Comparison of ENCODE assay signal across 1 cellular context in the genomic region with DNA sequence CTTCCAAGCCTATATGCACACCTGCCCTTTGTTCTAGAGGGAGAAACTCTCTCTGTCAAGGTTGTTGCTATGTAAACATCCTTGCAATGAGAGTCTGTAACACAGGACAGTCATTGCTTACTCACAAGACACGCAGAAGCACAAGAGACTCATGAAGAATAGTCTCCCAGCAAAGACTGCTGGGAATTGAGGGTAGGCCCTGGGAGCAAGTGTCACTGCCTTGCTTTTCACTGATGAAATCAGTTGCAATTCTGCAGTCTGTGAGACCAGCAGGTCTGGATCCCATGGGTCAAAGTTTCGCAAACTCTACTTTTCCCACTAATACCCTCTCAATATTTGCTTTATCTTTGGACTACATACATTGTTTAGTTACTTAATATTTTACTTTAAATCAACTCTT.
TF ChIP-seq lines count a peak whose summit lies in the region.

No MANE protein-coding gene starts in this region.

TF ChIP-seq in HepG2, 621 proteins besides CTCF, POLR2A, EP300 and RAD21 (continued from another document and continues in another):
- TF ChIP-seq ZFP37 (CRISPR knock-in tag; IDR thresholded peaks at IDR 0.05; ENCODE audit: borderline replicate concordance): no peak
- TF ChIP-seq, protein P1, sequence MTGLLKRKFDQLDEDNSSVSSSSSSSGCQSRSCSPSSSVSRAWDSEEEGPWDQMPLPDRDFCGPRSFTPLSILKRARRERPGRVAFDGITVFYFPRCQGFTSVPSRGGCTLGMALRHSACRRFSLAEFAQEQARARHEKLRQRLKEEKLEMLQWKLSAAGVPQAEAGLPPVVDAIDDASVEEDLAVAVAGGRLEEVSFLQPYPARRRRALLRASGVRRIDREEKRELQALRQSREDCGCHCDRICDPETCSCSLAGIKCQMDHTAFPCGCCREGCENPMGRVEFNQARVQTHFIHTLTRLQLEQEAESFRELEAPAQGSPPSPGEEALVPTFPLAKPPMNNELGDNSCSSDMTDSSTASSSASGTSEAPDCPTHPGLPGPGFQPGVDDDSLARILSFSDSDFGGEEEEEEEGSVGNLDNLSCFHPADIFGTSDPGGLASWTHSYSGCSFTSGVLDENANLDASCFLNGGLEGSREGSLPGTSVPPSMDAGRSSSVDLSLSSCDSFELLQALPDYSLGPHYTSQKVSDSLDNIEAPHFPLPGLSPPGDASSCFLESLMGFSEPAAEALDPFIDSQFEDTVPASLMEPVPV (CRISPR knock-in tag; IDR thresholded peaks at IDR 0.05): no peak
- no peak for TF ChIP-seq FOXA1 (IDR thresholded peaks at IDR 0.05)
- peak; percentile 57; the same call in 1 of the 2 replicates for TF ChIP-seq FOXA1 (CRISPR knock-in tag; IDR thresholded peaks at IDR 0.05)
- TF ChIP-seq, protein P2, sequence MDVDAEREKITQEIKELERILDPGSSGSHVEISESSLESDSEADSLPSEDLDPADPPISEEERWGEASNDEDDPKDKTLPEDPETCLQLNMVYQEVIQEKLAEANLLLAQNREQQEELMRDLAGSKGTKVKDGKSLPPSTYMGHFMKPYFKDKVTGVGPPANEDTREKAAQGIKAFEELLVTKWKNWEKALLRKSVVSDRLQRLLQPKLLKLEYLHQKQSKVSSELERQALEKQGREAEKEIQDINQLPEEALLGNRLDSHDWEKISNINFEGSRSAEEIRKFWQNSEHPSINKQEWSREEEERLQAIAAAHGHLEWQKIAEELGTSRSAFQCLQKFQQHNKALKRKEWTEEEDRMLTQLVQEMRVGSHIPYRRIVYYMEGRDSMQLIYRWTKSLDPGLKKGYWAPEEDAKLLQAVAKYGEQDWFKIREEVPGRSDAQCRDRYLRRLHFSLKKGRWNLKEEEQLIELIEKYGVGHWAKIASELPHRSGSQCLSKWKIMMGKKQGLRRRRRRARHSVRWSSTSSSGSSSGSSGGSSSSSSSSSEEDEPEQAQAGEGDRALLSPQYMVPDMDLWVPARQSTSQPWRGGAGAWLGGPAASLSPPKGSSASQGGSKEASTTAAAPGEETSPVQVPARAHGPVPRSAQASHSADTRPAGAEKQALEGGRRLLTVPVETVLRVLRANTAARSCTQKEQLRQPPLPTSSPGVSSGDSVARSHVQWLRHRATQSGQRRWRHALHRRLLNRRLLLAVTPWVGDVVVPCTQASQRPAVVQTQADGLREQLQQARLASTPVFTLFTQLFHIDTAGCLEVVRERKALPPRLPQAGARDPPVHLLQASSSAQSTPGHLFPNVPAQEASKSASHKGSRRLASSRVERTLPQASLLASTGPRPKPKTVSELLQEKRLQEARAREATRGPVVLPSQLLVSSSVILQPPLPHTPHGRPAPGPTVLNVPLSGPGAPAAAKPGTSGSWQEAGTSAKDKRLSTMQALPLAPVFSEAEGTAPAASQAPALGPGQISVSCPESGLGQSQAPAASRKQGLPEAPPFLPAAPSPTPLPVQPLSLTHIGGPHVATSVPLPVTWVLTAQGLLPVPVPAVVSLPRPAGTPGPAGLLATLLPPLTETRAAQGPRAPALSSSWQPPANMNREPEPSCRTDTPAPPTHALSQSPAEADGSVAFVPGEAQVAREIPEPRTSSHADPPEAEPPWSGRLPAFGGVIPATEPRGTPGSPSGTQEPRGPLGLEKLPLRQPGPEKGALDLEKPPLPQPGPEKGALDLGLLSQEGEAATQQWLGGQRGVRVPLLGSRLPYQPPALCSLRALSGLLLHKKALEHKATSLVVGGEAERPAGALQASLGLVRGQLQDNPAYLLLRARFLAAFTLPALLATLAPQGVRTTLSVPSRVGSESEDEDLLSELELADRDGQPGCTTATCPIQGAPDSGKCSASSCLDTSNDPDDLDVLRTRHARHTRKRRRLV (CRISPR knock-in tag; IDR thresholded peaks at IDR 0.05): no peak
- peak; percentile 94 for TF ChIP-seq PITX1 (CRISPR knock-in tag; IDR thresholded peaks at IDR 0.05)
- TF ChIP-seq, protein P3, sequence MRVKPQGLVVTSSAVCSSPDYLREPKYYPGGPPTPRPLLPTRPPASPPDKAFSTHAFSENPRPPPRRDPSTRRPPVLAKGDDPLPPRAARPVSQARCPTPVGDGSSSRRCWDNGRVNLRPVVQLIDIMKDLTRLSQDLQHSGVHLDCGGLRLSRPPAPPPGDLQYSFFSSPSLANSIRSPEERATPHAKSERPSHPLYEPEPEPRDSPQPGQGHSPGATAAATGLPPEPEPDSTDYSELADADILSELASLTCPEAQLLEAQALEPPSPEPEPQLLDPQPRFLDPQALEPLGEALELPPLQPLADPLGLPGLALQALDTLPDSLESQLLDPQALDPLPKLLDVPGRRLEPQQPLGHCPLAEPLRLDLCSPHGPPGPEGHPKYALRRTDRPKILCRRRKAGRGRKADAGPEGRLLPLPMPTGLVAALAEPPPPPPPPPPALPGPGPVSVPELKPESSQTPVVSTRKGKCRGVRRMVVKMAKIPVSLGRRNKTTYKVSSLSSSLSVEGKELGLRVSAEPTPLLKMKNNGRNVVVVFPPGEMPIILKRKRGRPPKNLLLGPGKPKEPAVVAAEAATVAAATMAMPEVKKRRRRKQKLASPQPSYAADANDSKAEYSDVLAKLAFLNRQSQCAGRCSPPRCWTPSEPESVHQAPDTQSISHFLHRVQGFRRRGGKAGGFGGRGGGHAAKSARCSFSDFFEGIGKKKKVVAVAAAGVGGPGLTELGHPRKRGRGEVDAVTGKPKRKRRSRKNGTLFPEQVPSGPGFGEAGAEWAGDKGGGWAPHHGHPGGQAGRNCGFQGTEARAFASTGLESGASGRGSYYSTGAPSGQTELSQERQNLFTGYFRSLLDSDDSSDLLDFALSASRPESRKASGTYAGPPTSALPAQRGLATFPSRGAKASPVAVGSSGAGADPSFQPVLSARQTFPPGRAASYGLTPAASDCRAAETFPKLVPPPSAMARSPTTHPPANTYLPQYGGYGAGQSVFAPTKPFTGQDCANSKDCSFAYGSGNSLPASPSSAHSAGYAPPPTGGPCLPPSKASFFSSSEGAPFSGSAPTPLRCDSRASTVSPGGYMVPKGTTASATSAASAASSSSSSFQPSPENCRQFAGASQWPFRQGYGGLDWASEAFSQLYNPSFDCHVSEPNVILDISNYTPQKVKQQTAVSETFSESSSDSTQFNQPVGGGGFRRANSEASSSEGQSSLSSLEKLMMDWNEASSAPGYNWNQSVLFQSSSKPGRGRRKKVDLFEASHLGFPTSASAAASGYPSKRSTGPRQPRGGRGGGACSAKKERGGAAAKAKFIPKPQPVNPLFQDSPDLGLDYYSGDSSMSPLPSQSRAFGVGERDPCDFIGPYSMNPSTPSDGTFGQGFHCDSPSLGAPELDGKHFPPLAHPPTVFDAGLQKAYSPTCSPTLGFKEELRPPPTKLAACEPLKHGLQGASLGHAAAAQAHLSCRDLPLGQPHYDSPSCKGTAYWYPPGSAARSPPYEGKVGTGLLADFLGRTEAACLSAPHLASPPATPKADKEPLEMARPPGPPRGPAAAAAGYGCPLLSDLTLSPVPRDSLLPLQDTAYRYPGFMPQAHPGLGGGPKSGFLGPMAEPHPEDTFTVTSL (CRISPR knock-in tag; IDR thresholded peaks at IDR 0.05; ENCODE audit: borderline replicate concordance): peak; percentile 40; the same call in 1 of the 2 replicates
- peak; percentile 78 for TF ChIP-seq ZFX (CRISPR knock-in tag; IDR thresholded peaks at IDR 0.05; ENCODE audit: low read depth)
- TF ChIP-seq ZNF75D (CRISPR knock-in tag; IDR thresholded peaks at IDR 0.05; ENCODE audit: borderline replicate concordance): no peak
- TF ChIP-seq, protein P4, sequence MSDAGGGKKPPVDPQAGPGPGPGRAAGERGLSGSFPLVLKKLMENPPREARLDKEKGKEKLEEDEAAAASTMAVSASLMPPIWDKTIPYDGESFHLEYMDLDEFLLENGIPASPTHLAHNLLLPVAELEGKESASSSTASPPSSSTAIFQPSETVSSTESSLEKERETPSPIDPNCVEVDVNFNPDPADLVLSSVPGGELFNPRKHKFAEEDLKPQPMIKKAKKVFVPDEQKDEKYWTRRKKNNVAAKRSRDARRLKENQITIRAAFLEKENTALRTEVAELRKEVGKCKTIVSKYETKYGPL (CRISPR knock-in tag; IDR thresholded peaks at IDR 0.05): no peak
- TF ChIP-seq, protein P5, sequence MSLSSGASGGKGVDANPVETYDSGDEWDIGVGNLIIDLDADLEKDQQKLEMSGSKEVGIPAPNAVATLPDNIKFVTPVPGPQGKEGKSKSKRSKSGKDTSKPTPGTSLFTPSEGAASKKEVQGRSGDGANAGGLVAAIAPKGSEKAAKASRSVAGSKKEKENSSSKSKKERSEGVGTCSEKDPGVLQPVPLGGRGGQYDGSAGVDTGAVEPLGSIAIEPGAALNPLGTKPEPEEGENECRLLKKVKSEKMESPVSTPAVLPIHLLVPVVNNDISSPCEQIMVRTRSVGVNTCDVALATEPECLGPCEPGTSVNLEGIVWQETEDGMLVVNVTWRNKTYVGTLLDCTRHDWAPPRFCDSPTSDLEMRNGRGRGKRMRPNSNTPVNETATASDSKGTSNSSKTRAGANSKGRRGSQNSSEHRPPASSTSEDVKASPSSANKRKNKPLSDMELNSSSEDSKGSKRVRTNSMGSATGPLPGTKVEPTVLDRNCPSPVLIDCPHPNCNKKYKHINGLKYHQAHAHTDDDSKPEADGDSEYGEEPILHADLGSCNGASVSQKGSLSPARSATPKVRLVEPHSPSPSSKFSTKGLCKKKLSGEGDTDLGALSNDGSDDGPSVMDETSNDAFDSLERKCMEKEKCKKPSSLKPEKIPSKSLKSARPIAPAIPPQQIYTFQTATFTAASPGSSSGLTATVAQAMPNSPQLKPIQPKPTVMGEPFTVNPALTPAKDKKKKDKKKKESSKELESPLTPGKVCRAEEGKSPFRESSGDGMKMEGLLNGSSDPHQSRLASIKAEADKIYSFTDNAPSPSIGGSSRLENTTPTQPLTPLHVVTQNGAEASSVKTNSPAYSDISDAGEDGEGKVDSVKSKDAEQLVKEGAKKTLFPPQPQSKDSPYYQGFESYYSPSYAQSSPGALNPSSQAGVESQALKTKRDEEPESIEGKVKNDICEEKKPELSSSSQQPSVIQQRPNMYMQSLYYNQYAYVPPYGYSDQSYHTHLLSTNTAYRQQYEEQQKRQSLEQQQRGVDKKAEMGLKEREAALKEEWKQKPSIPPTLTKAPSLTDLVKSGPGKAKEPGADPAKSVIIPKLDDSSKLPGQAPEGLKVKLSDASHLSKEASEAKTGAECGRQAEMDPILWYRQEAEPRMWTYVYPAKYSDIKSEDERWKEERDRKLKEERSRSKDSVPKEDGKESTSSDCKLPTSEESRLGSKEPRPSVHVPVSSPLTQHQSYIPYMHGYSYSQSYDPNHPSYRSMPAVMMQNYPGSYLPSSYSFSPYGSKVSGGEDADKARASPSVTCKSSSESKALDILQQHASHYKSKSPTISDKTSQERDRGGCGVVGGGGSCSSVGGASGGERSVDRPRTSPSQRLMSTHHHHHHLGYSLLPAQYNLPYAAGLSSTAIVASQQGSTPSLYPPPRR (CRISPR knock-in tag; IDR thresholded peaks at IDR 0.05; ENCODE audit: borderline replicate concordance): peak; percentile 66; the same call in 1 of the 2 replicates
- TF ChIP-seq, protein P6, sequence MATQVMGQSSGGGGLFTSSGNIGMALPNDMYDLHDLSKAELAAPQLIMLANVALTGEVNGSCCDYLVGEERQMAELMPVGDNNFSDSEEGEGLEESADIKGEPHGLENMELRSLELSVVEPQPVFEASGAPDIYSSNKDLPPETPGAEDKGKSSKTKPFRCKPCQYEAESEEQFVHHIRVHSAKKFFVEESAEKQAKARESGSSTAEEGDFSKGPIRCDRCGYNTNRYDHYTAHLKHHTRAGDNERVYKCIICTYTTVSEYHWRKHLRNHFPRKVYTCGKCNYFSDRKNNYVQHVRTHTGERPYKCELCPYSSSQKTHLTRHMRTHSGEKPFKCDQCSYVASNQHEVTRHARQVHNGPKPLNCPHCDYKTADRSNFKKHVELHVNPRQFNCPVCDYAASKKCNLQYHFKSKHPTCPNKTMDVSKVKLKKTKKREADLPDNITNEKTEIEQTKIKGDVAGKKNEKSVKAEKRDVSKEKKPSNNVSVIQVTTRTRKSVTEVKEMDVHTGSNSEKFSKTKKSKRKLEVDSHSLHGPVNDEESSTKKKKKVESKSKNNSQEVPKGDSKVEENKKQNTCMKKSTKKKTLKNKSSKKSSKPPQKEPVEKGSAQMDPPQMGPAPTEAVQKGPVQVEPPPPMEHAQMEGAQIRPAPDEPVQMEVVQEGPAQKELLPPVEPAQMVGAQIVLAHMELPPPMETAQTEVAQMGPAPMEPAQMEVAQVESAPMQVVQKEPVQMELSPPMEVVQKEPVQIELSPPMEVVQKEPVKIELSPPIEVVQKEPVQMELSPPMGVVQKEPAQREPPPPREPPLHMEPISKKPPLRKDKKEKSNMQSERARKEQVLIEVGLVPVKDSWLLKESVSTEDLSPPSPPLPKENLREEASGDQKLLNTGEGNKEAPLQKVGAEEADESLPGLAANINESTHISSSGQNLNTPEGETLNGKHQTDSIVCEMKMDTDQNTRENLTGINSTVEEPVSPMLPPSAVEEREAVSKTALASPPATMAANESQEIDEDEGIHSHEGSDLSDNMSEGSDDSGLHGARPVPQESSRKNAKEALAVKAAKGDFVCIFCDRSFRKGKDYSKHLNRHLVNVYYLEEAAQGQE (IDR thresholded peaks at IDR 0.05; ENCODE audit: borderline replicate concordance in 1 of 2, low read depth in 1 of 2, low read length in 2 of 2): no peak
- TF ChIP-seq NR2F1 (CRISPR knock-in tag; IDR thresholded peaks at IDR 0.05): peak; percentile 51 to 67; a peak in 2 of 4 replicates
- TF ChIP-seq, protein P7, sequence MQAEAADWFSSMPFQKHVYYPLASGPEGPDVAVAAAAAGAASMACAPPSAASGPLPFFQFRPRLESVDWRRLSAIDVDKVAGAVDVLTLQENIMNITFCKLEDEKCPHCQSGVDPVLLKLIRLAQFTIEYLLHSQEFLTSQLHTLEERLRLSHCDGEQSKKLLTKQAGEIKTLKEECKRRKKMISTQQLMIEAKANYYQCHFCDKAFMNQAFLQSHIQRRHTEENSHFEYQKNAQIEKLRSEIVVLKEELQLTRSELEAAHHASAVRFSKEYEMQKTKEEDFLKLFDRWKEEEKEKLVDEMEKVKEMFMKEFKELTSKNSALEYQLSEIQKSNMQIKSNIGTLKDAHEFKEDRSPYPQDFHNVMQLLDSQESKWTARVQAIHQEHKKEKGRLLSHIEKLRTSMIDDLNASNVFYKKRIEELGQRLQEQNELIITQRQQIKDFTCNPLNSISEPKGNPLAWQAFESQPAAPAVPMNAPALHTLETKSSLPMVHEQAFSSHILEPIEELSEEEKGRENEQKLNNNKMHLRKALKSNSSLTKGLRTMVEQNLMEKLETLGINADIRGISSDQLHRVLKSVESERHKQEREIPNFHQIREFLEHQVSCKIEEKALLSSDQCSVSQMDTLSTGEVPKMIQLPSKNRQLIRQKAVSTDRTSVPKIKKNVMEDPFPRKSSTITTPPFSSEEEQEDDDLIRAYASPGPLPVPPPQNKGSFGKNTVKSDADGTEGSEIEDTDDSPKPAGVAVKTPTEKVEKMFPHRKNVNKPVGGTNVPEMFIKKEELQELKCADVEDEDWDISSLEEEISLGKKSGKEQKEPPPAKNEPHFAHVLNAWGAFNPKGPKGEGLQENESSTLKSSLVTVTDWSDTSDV (CRISPR knock-in tag; IDR thresholded peaks at IDR 0.05): no peak
- TF ChIP-seq PAF1 (CRISPR knock-in tag; IDR thresholded peaks at IDR 0.05): no peak
